ENCODE assay signal across 1 cellular context in the genomic region with DNA sequence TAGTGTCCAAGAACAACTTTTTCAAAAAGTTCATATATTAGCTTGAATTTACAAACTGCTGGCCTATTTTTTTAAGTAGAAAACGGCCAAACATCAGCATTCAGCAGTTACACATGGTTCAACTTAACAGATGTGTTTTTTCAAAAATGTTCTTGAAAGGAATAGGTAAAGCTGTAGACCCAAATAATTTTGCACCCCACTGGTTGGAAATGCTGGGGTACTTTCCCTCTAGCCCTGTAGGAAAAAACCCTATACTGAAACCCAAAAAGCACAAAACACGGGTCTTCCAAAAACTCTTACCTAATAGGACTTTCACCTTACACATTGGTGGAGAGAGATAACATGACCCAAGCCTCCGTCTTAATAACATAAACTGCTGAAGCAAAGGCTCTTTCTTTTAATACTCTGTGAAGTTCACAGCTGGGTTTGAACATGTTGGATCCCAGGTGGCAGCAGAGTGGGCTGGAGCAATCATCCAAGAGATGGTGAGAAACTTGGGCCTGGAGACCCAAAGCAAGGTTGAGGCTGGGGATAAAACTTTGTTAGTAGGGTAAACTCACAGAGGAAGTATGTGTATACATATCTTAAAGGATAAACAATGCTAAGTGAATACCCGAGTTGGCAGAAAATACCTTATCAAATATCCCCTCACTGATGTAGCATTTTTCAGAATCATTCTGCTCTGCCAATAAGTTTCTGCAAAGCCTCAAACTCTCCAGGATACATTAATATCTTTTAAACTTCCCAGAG.
TF ChIP-seq lines count a peak whose summit lies in the region.

No MANE protein-coding gene starts in this region.

TF ChIP-seq in GM12878, 131 proteins besides CTCF, POLR2A, EP300 and RAD21:
- TF ChIP-seq REST (IDR thresholded peaks at IDR 0.05; ENCODE audit: low read depth, low read length), result no peak
- no peak for TF ChIP-seq NR2C1 (IDR thresholded peaks at IDR 0.05)
- TF ChIP-seq, protein P1, sequence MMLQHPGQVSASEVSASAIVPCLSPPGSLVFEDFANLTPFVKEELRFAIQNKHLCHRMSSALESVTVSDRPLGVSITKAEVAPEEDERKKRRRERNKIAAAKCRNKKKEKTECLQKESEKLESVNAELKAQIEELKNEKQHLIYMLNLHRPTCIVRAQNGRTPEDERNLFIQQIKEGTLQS (IDR thresholded peaks at IDR 0.05; ENCODE audit: borderline replicate concordance, extremely low read depth, low read depth, low read length), result no peak
- TF ChIP-seq ATF2 (IDR thresholded peaks at IDR 0.05; ENCODE audit: low read length), result 0 out of 2 replicates have a peak, but pooled peaks have one; percentile 15
- 0 out of 4 replicates have a peak, but pooled peaks of 1 of the 2 experiments have one; percentile 39 for TF ChIP-seq CEBPB (IDR thresholded peaks at IDR 0.05; ENCODE audit: borderline replicate concordance in 1 of 2, low read depth in 2 of 2, low read length in 2 of 2)
